ENCODE assay signal across 20 cellular contexts in the genomic region with DNA sequence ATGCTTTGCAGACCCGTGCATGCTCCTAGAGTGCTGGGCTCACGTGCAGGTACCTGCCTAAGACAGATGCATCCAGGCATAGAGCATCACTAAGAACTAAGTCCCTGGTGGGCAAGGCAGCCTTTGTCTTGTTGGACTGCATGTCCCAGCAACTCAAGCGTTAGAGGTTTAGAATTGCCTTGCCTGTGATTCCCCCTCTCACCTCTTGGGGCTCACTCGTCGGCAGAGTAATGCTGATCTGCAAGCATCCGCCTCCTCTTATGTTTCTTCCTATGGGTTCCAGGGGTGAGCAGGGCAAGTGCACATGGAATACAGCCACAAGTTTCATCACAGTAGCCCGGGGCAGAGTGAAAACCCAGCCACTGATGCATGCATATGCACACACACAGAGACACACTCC.
A peak's percentile ranks its signal among the peaks of the same experiment; 100 is the strongest.
DNase-seq lines count a peak whose midpoint lies in the region; ATAC-seq, FAIRE-seq and TF ChIP-seq lines count a peak whose summit lies in the region.
"Had no signal": no experiment of that assay in that cellular context is flagged by ENCODE, and none has a peak within 500 bp of the region (broad histone marks: within the 10 kb centered on the region; RNA-seq: fewer than 3 reads in every experiment).

No MANE protein-coding gene starts in this region.

- no peaks in the 10 kb centered on the region for H3K9me3 Mint-ChIP-seq in activated CD4-positive, alpha-beta T cell treated with anti-CD3 and anti-CD28 coated beads, Interleukin-2, amount 10 ng/mL, durations not matched to agents 24 days and 14 days
- H3K9me3 Mint-ChIP-seq: CD8-positive, alpha-beta memory T cell had no signal

- H3K27me3 Mint-ChIP-seq in activated CD4-positive, alpha-beta T cell treated with anti-CD3 and anti-CD28 coated beads, Interleukin-2, amount 10 ng/mL, durations not matched to agents 24 days and 14 days: no peaks in the 10 kb centered on the region
- H3K27me3 Mint-ChIP-seq: naive B cell, progenitor cell of endocrine pancreas had no signal

- no peak overlapping the region for H3K27ac ChIP-seq in endothelial cell of umbilical vein (ENCODE audit: insufficient read depth, low read depth, low read length)
- no peak overlapping the region for H3K27ac ChIP-seq in upper lobe of right lung
- H3K27ac ChIP-seq: ascending aorta, PC-9 had no signal

- H3K4me3 Mint-ChIP-seq in activated CD4-positive, alpha-beta T cell treated with anti-CD3 and anti-CD28 coated beads, Interleukin-2, amount 10 ng/mL, durations not matched to agents 24 days and 14 days: no peak overlapping the region
- H3K4me3 Mint-ChIP-seq: CD8-positive, alpha-beta memory T cell; naive B cell had no signal

- H2AFZ ChIP-seq in endothelial cell of umbilical vein (ENCODE audit: low read depth, low read length): no peak overlapping the region
- H2AFZ ChIP-seq: PC-9 had no signal

- H3K27me3 ChIP-seq in MG63 (no peaks in the 10 kb centered on the region), endothelial cell of umbilical vein (ENCODE audit: control insufficient read depth in 2 of 2, insufficient read depth in 2 of 2, low read length in 2 of 2) (no peaks in the 10 kb centered on the region), upper lobe of right lung (no peaks in the 10 kb centered on the region)
- H3K27me3 ChIP-seq: ascending aorta had no signal

- DNase-seq in activated CD4-positive, alpha-beta T cell treated with anti-CD3 and anti-CD28 coated beads for 48 hours: peak; percentile 3
- DNase-seq in activated CD4-positive, alpha-beta T cell treated with anti-CD3 and anti-CD28 coated beads, Interleukin-2, amount 50 U/mL, for 4 hours: no peak
- peak; percentile 5 for DNase-seq in MG63
- DNase-seq in endothelial cell of umbilical vein (ENCODE audit: low read depth, low spot score): peak; percentile 7
- DNase-seq in upper lobe of right lung: no peak
- DNase-seq in NCI-H526 treated with DMSO at 0.1 percent for 48 hours (lab: John Stamatoyannopoulos, UW): no peak
- no peak for DNase-seq in activated CD4-positive, alpha-beta T cell treated with anti-CD3 and anti-CD28 coated beads, Interleukin-2, amount 10 ng/mL, durations not matched to agents 24 days and 14 days
- DNase-seq: activated gamma-delta T cell treated with Interleukin-2 at 50 U/mL for 16 hours; CD8-positive, alpha-beta memory T cell; left ventricle myocardium superior; naive B cell; NCI-H1092 treated with DMSO at 0.1 percent for 48 hours; NCI-H446; PC-9; stimulated activated CD4-positive, alpha-beta T cell treated with anti-CD3 and anti-CD28 coated beads, Interleukin-15, amount 100 ng/mL, for 24 hours had no signal

- POLR2A ChIA-PET in endothelial cell of umbilical vein (lab: Charles Lee): no interaction called here

- H3K9ac ChIP-seq in endothelial cell of umbilical vein (replicated peaks; ENCODE audit: extremely low read depth, insufficient read depth, low read length): no peak overlapping the region

- CTCF ChIA-PET in endothelial cell of umbilical vein (lab: Charles Lee): no interaction called here

- H3K4me1 Mint-ChIP-seq in activated CD4-positive, alpha-beta T cell treated with anti-CD3 and anti-CD28 coated beads, Interleukin-2, amount 10 ng/mL, durations not matched to agents 24 days and 14 days: no peaks in the 10 kb centered on the region
- H3K4me1 Mint-ChIP-seq: CD8-positive, alpha-beta memory T cell had no signal

- H3K79me2 ChIP-seq in endothelial cell of umbilical vein (ENCODE audit: control insufficient read depth, insufficient read depth, low read length): no peaks in the 10 kb centered on the region

- no peaks in the 10 kb centered on the region for H3K36me3 Mint-ChIP-seq in activated CD4-positive, alpha-beta T cell treated with anti-CD3 and anti-CD28 coated beads, Interleukin-2, amount 10 ng/mL, durations not matched to agents 24 days and 14 days (ENCODE audit: low read depth)
- H3K36me3 Mint-ChIP-seq: CD8-positive, alpha-beta memory T cell; naive B cell had no signal

- H3K9me1 ChIP-seq in endothelial cell of umbilical vein (replicated peaks; ENCODE audit: control insufficient read depth, extremely low read depth, insufficient read depth, low read length): no peaks in the 10 kb centered on the region

- no peaks in the 10 kb centered on the region for H4K20me1 ChIP-seq in endothelial cell of umbilical vein (replicated peaks; ENCODE audit: control insufficient read depth, extremely low read depth, insufficient read depth, low read length)

- BruUV-seq in endothelial cell of umbilical vein (replicated peaks; lab: Mats Ljungman, UMichigan): no TSS peak

- ATAC-seq in upper lobe of right lung: no peak
- ATAC-seq in GM19467 (IDR thresholded peaks at IDR 0.05; ENCODE audit: unreplicated experiment): no peak
- ATAC-seq: left ventricle myocardium superior had no signal

- H3K4me1 ChIP-seq in endothelial cell of umbilical vein (ENCODE audit: control insufficient read depth, extremely low read depth, insufficient read depth, low read length) (no peaks in the 10 kb centered on the region), upper lobe of right lung (no peaks in the 10 kb centered on the region)
- H3K4me1 ChIP-seq: ascending aorta had no signal

- no peak for TF ChIP-seq POLR2A in endothelial cell of umbilical vein (IDR thresholded peaks at IDR 0.05; ENCODE audit: low read depth, low read length)

- intact Hi-C loops in endothelial cell of umbilical vein (cut with micrococcal nuclease): no loop called here
- intact Hi-C loops in upper lobe of right lung (cut with DNase I): no loop called here
- intact Hi-C loops in activated CD4-positive, alpha-beta T cell treated with anti-CD3 and anti-CD28 coated beads, Interleukin-2, amount 10 ng/mL, durations not matched to agents 24 days and 14 days (cut with micrococcal nuclease): no loop called here

- no peak for FAIRE-seq in endothelial cell of umbilical vein (lab: Jason Lieb, UNC)
- FAIRE-seq: A204.1, G401.6 had no signal

- no peak overlapping the region for H3K27ac Mint-ChIP-seq in activated CD4-positive, alpha-beta T cell treated with anti-CD3 and anti-CD28 coated beads, Interleukin-2, amount 10 ng/mL, durations not matched to agents 24 days and 14 days
- H3K27ac Mint-ChIP-seq: CD8-positive, alpha-beta memory T cell; naive B cell; progenitor cell of endocrine pancreas had no signal

- peak; percentile 10 to 25 for TF ChIP-seq CTCF in endothelial cell of umbilical vein (IDR thresholded peaks at IDR 0.05; ENCODE audit: extremely low read depth in 1 of 2, insufficient read depth in 1 of 2, low read depth in 1 of 2, low read length in 2 of 2)
- peak; percentile 15 for TF ChIP-seq CTCF in upper lobe of right lung (IDR thresholded peaks at IDR 0.05)

- H3K9me3 ChIP-seq in MG63 (no peaks in the 10 kb centered on the region), endothelial cell of umbilical vein (replicated peaks; ENCODE audit: control insufficient read depth, insufficient read depth, low read length) (no peaks in the 10 kb centered on the region), upper lobe of right lung (no peaks in the 10 kb centered on the region)
- H3K9me3 ChIP-seq: ascending aorta had no signal

- H3K36me3 ChIP-seq in MG63 (no peaks in the 10 kb centered on the region), endothelial cell of umbilical vein (ENCODE audit: control insufficient read depth in 2 of 2, extremely low read depth in 1 of 2, insufficient read depth in 2 of 2, low read length in 2 of 2) (no peaks in the 10 kb centered on the region), upper lobe of right lung (no peaks in the 10 kb centered on the region)
- H3K36me3 ChIP-seq: ascending aorta had no signal

- H3K4me3 ChIP-seq in MG63 (no peak overlapping the region), endothelial cell of umbilical vein (replicated peaks in 1 of 3; ENCODE audit: insufficient read depth in 1 of 3, low read depth in 1 of 3, low read length in 3 of 3) (no peak overlapping the region), upper lobe of right lung (no peak overlapping the region)
- H3K4me3 ChIP-seq: ascending aorta, PC-9 had no signal

- dilution Hi-C loops in endothelial cell of umbilical vein (cut with MboI; ENCODE audit: extremely low pct_ligation_motif_present, low sequenced_read_pairs): no loop called here

- H3K4me2 ChIP-seq in endothelial cell of umbilical vein (ENCODE audit: insufficient read depth, low read length): no peak overlapping the region
- H3K4me2 ChIP-seq: PC-9 had no signal

TF ChIP-seq in endothelial cell of umbilical vein, 7 proteins besides CTCF, POLR2A, EP300 and RAD21:
- TF ChIP-seq POLR2AphosphoS5 (IDR thresholded peaks at IDR 0.05; ENCODE audit: insufficient read depth, low read depth, low read length) (no peak), FOS (IDR thresholded peaks at IDR 0.05; ENCODE audit: borderline replicate concordance, insufficient read depth, low read length) (no peak), MYC (IDR thresholded peaks at IDR 0.05; ENCODE audit: low read depth, low read length) (no peak), GATA2 (IDR thresholded peaks at IDR 0.05; ENCODE audit: insufficient read depth, insufficient read length, low read depth, low read length) (no peak), JUN (IDR thresholded peaks at IDR 0.05; ENCODE audit: borderline replicate concordance, insufficient read depth, insufficient read length, low read depth) (no peak), EZH2 (IDR thresholded peaks at IDR 0.05; ENCODE audit: borderline replicate concordance, low read depth, low read length, severe bottlenecking) (no peak)
- TF ChIP-seq, protein P1, sequence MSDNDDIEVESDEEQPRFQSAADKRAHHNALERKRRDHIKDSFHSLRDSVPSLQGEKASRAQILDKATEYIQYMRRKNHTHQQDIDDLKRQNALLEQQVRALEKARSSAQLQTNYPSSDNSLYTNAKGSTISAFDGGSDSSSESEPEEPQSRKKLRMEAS (IDR thresholded peaks at IDR 0.05; ENCODE audit: insufficient read depth, insufficient read length): no peak

Comparison
In these comparisons a context has a peak if more than half of its experiments do, and no peak if none do; other contexts are left out.
1. DNase-seq: peak in activated CD4-positive, alpha-beta T cell treated with anti-CD3 and anti-CD28 coated beads for 48 hours (single experiment), MG63 (single experiment) and endothelial cell of umbilical vein (single experiment); none in activated CD4-positive, alpha-beta T cell treated with anti-CD3 and anti-CD28 coated beads, Interleukin-2, amount 50 U/mL, for 4 hours (0 of 2), upper lobe of right lung (single experiment), NCI-H526 treated with DMSO at 0.1 percent for 48 hours (single experiment) and activated CD4-positive, alpha-beta T cell treated with anti-CD3 and anti-CD28 coated beads, Interleukin-2, amount 10 ng/mL, durations not matched to agents 24 days and 14 days (single experiment).